In the genomic region with DNA sequence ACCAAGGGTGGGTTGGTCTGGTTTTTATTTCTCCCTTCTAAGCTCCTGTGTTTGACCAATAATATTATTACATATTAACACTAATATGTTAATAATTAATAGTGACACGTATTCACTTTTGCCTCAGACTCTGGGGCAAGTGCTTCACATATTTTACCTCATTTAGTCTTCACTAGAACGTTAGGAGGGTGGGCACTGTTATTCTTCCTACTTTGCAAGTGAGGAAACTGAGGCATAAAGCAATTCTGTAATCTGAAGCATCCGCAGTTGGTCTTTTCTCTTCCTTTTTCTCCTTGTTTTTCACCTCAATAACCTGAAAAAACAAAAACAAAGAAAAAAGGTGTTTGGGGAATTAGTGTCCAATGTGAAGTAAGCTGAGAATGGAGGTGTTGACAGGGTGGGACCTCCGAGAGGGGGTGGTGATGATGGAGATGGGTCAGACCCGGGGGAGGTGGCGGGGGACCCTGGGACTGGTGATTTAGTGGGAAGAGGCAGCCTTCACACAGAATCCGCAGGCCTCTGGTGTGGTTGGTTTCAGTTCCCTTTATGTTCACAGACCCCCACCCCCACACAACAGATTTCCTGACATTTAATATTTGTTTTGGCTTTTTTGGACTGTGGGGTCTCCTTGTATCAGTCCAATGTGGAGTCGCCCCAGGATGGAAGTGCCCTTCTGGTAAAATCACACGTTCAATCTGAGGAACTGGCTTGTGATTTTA, we compare ENCODE assay signal across 17 cellular contexts. TPM values are rescaled to one million over a fixed set of nuclear protein-coding genes. Genes with fewer than 3 reads are reported as not detected.
DNase-seq lines count a peak whose midpoint lies in the region; ATAC-seq and TF ChIP-seq lines count a peak whose summit lies in the region.
"Had no signal": no experiment of that assay in that cellular context is flagged by ENCODE, and none has a peak within 500 bp of the region (broad histone marks: within the 10 kb centered on the region; RNA-seq: fewer than 3 reads in every experiment).

No MANE protein-coding gene starts in this region.

- RAD21 ChIA-PET in HCT116 (lab: Charles Lee; ENCODE audit: low non-redundant PET in 1 of 2, low total read pairs in 2 of 2, uncharacterized antibody in 2 of 2, unreplicated experiment in 2 of 2), result no interaction called here

- H3K9ac ChIP-seq in HCT116 (ENCODE audit: low read length), result no peak overlapping the region

- peaks cover 39% of the 10 kb centered on the region for H3K27me3 Mint-ChIP-seq in CD4-positive, alpha-beta T cell

- TF ChIP-seq EP300 in stomach (IDR thresholded peaks at IDR 0.05), result no peak

- H3K9me2 ChIP-seq in HCT116 (ENCODE audit: insufficient read depth), result no peaks in the 10 kb centered on the region

- H4K20me1 ChIP-seq in HCT116 (ENCODE audit: insufficient read depth), result no peaks in the 10 kb centered on the region

- no peak for TF ChIP-seq CTCF in HCT116 (IDR thresholded peaks at IDR 0.05 in 2 of 3, conservative IDR thresholded peaks at IDR 0.05 in 1 of 3; ENCODE audit: borderline replicate concordance in 1 of 3, insufficient read depth in 1 of 3, low read depth in 2 of 3, low read length in 2 of 3)
- no peak for TF ChIP-seq CTCF in VCaP (conservative IDR thresholded peaks at IDR 0.05)
- no peak for TF ChIP-seq CTCF in stomach (IDR thresholded peaks at IDR 0.05)
- TF ChIP-seq CTCF in heart right ventricle (IDR thresholded peaks at IDR 0.05), result no peak
- TF ChIP-seq CTCF in CD4-positive, alpha-beta T cell (IDR thresholded peaks at IDR 0.05), result no peak

- no peak overlapping the region for H3K27ac Mint-ChIP-seq in CD4-positive, alpha-beta T cell
- H3K27ac Mint-ChIP-seq: CD8-positive, alpha-beta T cell had no signal

- no TSS peak for BruUV-seq in HCT116 (replicated peaks; lab: Mats Ljungman, UMichigan)

- H3K9me3 ChIP-seq in HCT116 (ENCODE audit: control insufficient read depth in 1 of 2, insufficient read depth in 1 of 2, low read depth in 1 of 2, low read length in 2 of 2), result no peaks in the 10 kb centered on the region
- no peaks in the 10 kb centered on the region for H3K9me3 ChIP-seq in stomach
- H3K9me3 ChIP-seq in heart right ventricle, result no peaks in the 10 kb centered on the region
- no peaks in the 10 kb centered on the region for H3K9me3 ChIP-seq in CD4-positive, alpha-beta T cell (ENCODE audit: control insufficient read depth, low read length)

- POLR2A ChIA-PET in HCT116 (lab: Charles Lee), result interaction anchor here (0.6 kb wide), 1 partner anchor 179 kb away, joined by 3 read pairs; no protein-coding TSS in a partner anchor
- POLR2A ChIA-PET in CD4-positive, alpha-beta T cell (lab: Charles Lee), result no interaction called here

- H3K4me3 ChIP-seq in HCT116 (replicated peaks in 1 of 2; ENCODE audit: low read depth in 1 of 2, low read length in 2 of 2), result peak overlapping the region in 1 of 2 experiments; percentile 23; a peak in 1 of 4 replicates
- peak overlapping the region in 2 of 4 donors; percentile 10 to 27 for H3K4me3 ChIP-seq in stomach
- no peak overlapping the region for H3K4me3 ChIP-seq in heart right ventricle
- no peak overlapping the region for H3K4me3 ChIP-seq in H7 (ENCODE audit: insufficient read depth, low read depth, low read length)
- H3K4me3 ChIP-seq: sigmoid colon had no signal

- DNase-seq in HCT116 (ENCODE audit: low read depth, low spot score) (no peak), left kidney (ENCODE audit: low read depth, low spot score) (peak; percentile 44), stomach (no peak), heart right ventricle (no peak), left cardiac atrium (no peak), H7 (no peak)
- no peak for DNase-seq in CD4-positive, alpha-beta T cell
- DNase-seq: activated CD4-positive, alpha-beta T cell treated with anti-CD3 and anti-CD28 coated beads for 4 hours; activated T-cell treated with anti-CD3 and anti-CD28 coated beads, Interleukin-2, amount 50 U/mL, for 72 hours; anterior cingulate cortex; CD8-positive, alpha-beta T cell; HCEC 1CT; naive B cell; sigmoid colon; stimulated activated CD4-positive, alpha-beta T cell treated with anti-CD3 and anti-CD28 coated beads, Interleukin-4, amount 100 ng/mL, for 4 hours; stimulated activated naive CD4-positive, alpha-beta T cell had no signal

- intact Hi-C loops in HCT116 (cut with micrococcal nuclease) (loop anchor here (5.0 kb wide), 1 partner anchor 33 kb away; no protein-coding TSS in a partner anchor), stomach (cut with DNase I; ENCODE audit: low total_unique reads) (loop anchor here (10.0 kb wide), 1 partner anchor 54 kb away; no protein-coding TSS in a partner anchor), heart right ventricle (cut with DNase I) (loop anchor here in 2 of 10 donors (2.0 to 10.0 kb wide), 2 partner anchors 74 to 216 kb away; no protein-coding TSS in a partner anchor), left cardiac atrium (cut with DNase I) (no loop called here)
- intact Hi-C loops in CD4-positive, alpha-beta T cell (cut with DNase I, micrococcal nuclease), result no loop called here

- TF ChIP-seq POLR2A in HCT116 (IDR thresholded peaks at IDR 0.05; ENCODE audit: borderline replicate concordance, extremely low read depth, insufficient read depth, insufficient read length) (no peak), stomach (IDR thresholded peaks at IDR 0.05) (no peak)

- H3K36me3 ChIP-seq in HCT116 (ENCODE audit: control insufficient read depth in 1 of 2, insufficient read depth in 2 of 2, low read length in 2 of 2) (peaks cover 0 to 3% of the 10 kb centered on the region in 2 experiments; a peak in 1 of 4 replicates), stomach (no peaks in the 10 kb centered on the region), heart right ventricle (no peaks in the 10 kb centered on the region), H7 (replicated peaks; ENCODE audit: control insufficient read depth, insufficient read depth, low read length) (no peaks in the 10 kb centered on the region; the same call in 1 of the 2 replicates)
- H3K36me3 ChIP-seq: sigmoid colon had no signal

- ATAC-seq in HCT116 (no peak), heart right ventricle (no peak), left cardiac atrium (no peak)
- no peak for ATAC-seq in CD4-positive, alpha-beta T cell (ENCODE audit: poor library complexity)
- ATAC-seq: CD8-positive, alpha-beta T cell had no signal

- H3K4me1 ChIP-seq in HCT116 (ENCODE audit: control insufficient read depth in 1 of 2, insufficient read depth in 2 of 2, low read length in 2 of 2), result peaks cover 66 to 77% of the 10 kb centered on the region in 2 experiments
- peaks cover 43 to 74% (median 64%) of the 10 kb centered on the region in 4 donors for H3K4me1 ChIP-seq in stomach
- H3K4me1 ChIP-seq in heart right ventricle, result peaks cover 0 to 18% (median 13%) of the 10 kb centered on the region in 9 donors

- CTCF ChIA-PET in HCT116 (lab: Charles Lee), result interaction anchor here (1.6 kb wide), 1 partner anchor 150 kb away, joined by 4 read pairs; no protein-coding TSS in a partner anchor
- CTCF ChIA-PET in CD4-positive, alpha-beta T cell (lab: Charles Lee), result no interaction called here

- H3K36me3 Mint-ChIP-seq in CD4-positive, alpha-beta T cell (ENCODE audit: low read depth), result no peaks in the 10 kb centered on the region
- H3K36me3 Mint-ChIP-seq: CD8-positive, alpha-beta T cell; naive B cell had no signal

- H2AFZ ChIP-seq in HCT116 (ENCODE audit: low read depth, low read length, poor library complexity, severe bottlenecking), result no peak overlapping the region

- H3K4me1 Mint-ChIP-seq in CD4-positive, alpha-beta T cell (ENCODE audit: low read depth), result peaks cover 4% of the 10 kb centered on the region

- H3K27me3 ChIP-seq in HCT116 (ENCODE audit: insufficient read depth, low read length) (no peaks in the 10 kb centered on the region), stomach (peaks cover 5 to 29% (median 23%) of the 10 kb centered on the region in 3 donors), heart right ventricle (peaks cover 26 to 53% (median 42%) of the 10 kb centered on the region in 7 donors), H7 (ENCODE audit: control insufficient read depth, insufficient read depth, low read length) (peaks cover 13% of the 10 kb centered on the region; the same call in 1 of the 2 replicates)
- H3K27me3 ChIP-seq in CD4-positive, alpha-beta T cell (ENCODE audit: control insufficient read depth, insufficient read depth, low read length), result peaks cover 35% of the 10 kb centered on the region

- peaks cover 53% of the 10 kb centered on the region for H3K79me2 ChIP-seq in HCT116 (ENCODE audit: insufficient read depth, low read length)

- H3K4me3 Mint-ChIP-seq in CD4-positive, alpha-beta T cell, result no peak overlapping the region
- H3K4me3 Mint-ChIP-seq: CD8-positive, alpha-beta T cell had no signal

- H3K27ac ChIP-seq in HCT116 (ENCODE audit: low read depth, low read length) (peak overlapping the region; percentile 68), VCaP (peak overlapping the region; percentile 97), stomach (peak overlapping the region; percentile 81 to 91 (median 91)), heart right ventricle (no peak overlapping the region)
- H3K27ac ChIP-seq in CD4-positive, alpha-beta T cell (ENCODE audit: low read depth, low read length), result no peak overlapping the region

- TF ChIP-seq RAD21 in HCT116 (IDR thresholded peaks at IDR 0.05; ENCODE audit: low read depth), result no peak

- 46 to 59% (median 52%) methylated on average over 9 of the region's 9 CpGs for WGBS in stomach, 5 donors
- 68 to 73% methylated on average over 9 of the region's 9 CpGs for WGBS in heart right ventricle, 2 donors

- no peaks in the 10 kb centered on the region for H3K9me3 Mint-ChIP-seq in CD4-positive, alpha-beta T cell
- H3K9me3 Mint-ChIP-seq: activated T-cell treated with anti-CD3 and anti-CD28 coated beads, Interleukin-2, amount 50 U/mL, for 72 hours; CD8-positive, alpha-beta T cell had no signal

- H3K4me2 ChIP-seq in HCT116 (ENCODE audit: low read length), result peak overlapping the region; percentile 77

TF ChIP-seq in HCT116, 20 proteins besides CTCF, POLR2A, EP300 and RAD21 (continues in another document):
- no peak for TF ChIP-seq TCF7L2 (IDR thresholded peaks at IDR 0.05; ENCODE audit: borderline replicate concordance, extremely low read depth, insufficient read depth, insufficient read length)
- TF ChIP-seq CEBPB (IDR thresholded peaks at IDR 0.05; ENCODE audit: low read depth), result no peak

RNA-seq across cellular contexts. Expression of a gene that starts 3.7 kb away (rescaled TPM):
- total RNA-seq in HCT116 (2021; ENCODE audit: unreplicated experiment) (73.2 TPM), stomach (100 to 1,000 TPM; 104 to 567 (median 188) TPM), heart right ventricle (under 1 TPM in 4 of 10 donors, not detected in 6; 0.28 to 0.82 (median 0.42) TPM), left cardiac atrium (under 1 TPM; 0.03 to 0.16 TPM)
- polyA plus RNA-seq in HCT116 (2012), result 74.6 and 136 TPM in 2 replicates
- polyA plus RNA-seq in stomach (10 to 100 TPM; 15.0 to 63.3 (median 62.2) TPM), heart right ventricle (under 1 TPM in 1 of 2 donors, not detected in 1; 0.01 TPM)
- total RNA-seq in H7 (2014; rRNA removed; shearing (Covaris generic)), result 19.0 and 38.6 TPM in 2 replicates
- under 1 TPM; 0.31 to 0.49 TPM for total RNA-seq in CD4-positive, alpha-beta T cell

Comparison
In these comparisons a context has a peak if more than half of its experiments do, and no peak if none do; other contexts are left out.
1. H3K27ac ChIP-seq: peak in HCT116 (single experiment), VCaP (single experiment) and stomach (5 of 5); none in heart right ventricle (0 of 10) and CD4-positive, alpha-beta T cell (single experiment).
2. RNA of a gene that starts 3.7 kb away (total RNA-seq): 104 to 567 TPM in stomach, 73.2 TPM in HCT116 (single experiment) and 19.0 to 38.6 TPM in H7; 0.31 to 0.49 TPM in CD4-positive, alpha-beta T cell, 0.28 to 0.82 TPM in heart right ventricle and 0.03 to 0.16 TPM in left cardiac atrium; every median in the first group is over 10 times any median in the second.
3. intact Hi-C loops: an anchor here in HCT116 (5.0 kb wide) and stomach (10.0 kb wide); none called in left cardiac atrium and CD4-positive, alpha-beta T cell.